ENCODE assay signal across 11 cellular contexts in genomic region chr22:40452730-40453487, GRCh38.
A peak's percentile ranks its signal among the peaks of the same experiment; 100 is the strongest.
DNase-seq lines count a peak whose midpoint lies in the region; FAIRE-seq and TF ChIP-seq lines count a peak whose summit lies in the region.
"Had no signal": no experiment of that assay in that cellular context is flagged by ENCODE, and none has a peak within 500 bp of the region (broad histone marks: within the 10 kb centered on the region; RNA-seq: fewer than 3 reads in every experiment).

No MANE protein-coding gene starts in this region.

- peak overlapping the region; percentile 7 for H3K27ac Mint-ChIP-seq in T-helper 2 cell treated with Interferon-gamma antibody and Interleukin-4, amounts not matched to agents 5 μg/mL and 100 μg/mL, for 36 hours

- no peaks in the 10 kb centered on the region for H3K9me3 Mint-ChIP-seq in T-helper 2 cell treated with Interferon-gamma antibody and Interleukin-4, amounts not matched to agents 5 μg/mL and 100 μg/mL, for 36 hours

- no peak for DNase-seq in T-helper 2 cell treated with Interferon-gamma antibody and Interleukin-4, amounts not matched to agents 5 μg/mL and 100 μg/mL, for 36 hours (ENCODE audit: low spot score)
- DNase-seq in T-helper 2 cell (no peak), NCI-H345 (lab: John Stamatoyannopoulos, UW) (peak; percentile 24), fibroblast of villous mesenchyme (ENCODE audit: low read depth) (peak; percentile 82), renal cortical epithelial cell (ENCODE audit: low read depth) (peak; percentile 44), posterior cingulate gyrus (no peak), frontal cortex (ENCODE audit: low spot score in 2 of 2) (no peak), T-helper 9 cell (no peak)
- DNase-seq: activated T-cell treated with anti-CD3 and anti-CD28 coated beads for 4 hours; stimulated activated CD4-positive, alpha-beta T cell treated with anti-CD3 and anti-CD28 coated beads, Interleukin-4, amount 100 ng/mL, for 4 hours had no signal

- peaks cover 49% of the 10 kb centered on the region for H3K4me1 Mint-ChIP-seq in T-helper 2 cell treated with Interferon-gamma antibody and Interleukin-4, amounts not matched to agents 5 μg/mL and 100 μg/mL, for 36 hours (ENCODE audit: low read depth)

- TF ChIP-seq CTCF in fibroblast of villous mesenchyme (IDR thresholded peaks at IDR 0.05; ENCODE audit: insufficient read depth, low read depth, low read length): no peak

- no peak for FAIRE-seq in frontal cortex (lab: Jason Lieb, UNC)

- H3K36me3 Mint-ChIP-seq in T-helper 2 cell treated with Interferon-gamma antibody and Interleukin-4, amounts not matched to agents 5 μg/mL and 100 μg/mL, for 36 hours (ENCODE audit: low read depth): peaks cover 30% of the 10 kb centered on the region

- H3K4me3 Mint-ChIP-seq in T-helper 2 cell treated with Interferon-gamma antibody and Interleukin-4, amounts not matched to agents 5 μg/mL and 100 μg/mL, for 36 hours: no peak overlapping the region

- no peak overlapping the region for H3K4me3 ChIP-seq in fibroblast of villous mesenchyme (ENCODE audit: low read depth, low read length)
- H3K4me3 ChIP-seq: tibial nerve had no signal

- no peaks in the 10 kb centered on the region for H3K27me3 Mint-ChIP-seq in T-helper 2 cell treated with Interferon-gamma antibody and Interleukin-4, amounts not matched to agents 5 μg/mL and 100 μg/mL, for 36 hours (ENCODE audit: low read depth)

- intact Hi-C loops in posterior cingulate gyrus (cut with DNase I): no loop called here

Comparison
In these comparisons a context has a peak if more than half of its experiments do, and no peak if none do; other contexts are left out.
1. DNase-seq: peak in NCI-H345 (single experiment), fibroblast of villous mesenchyme (single experiment) and renal cortical epithelial cell (single experiment); none in T-helper 2 cell treated with Interferon-gamma antibody and Interleukin-4, amounts not matched to agents 5 μg/mL and 100 μg/mL, for 36 hours (single experiment), T-helper 2 cell (0 of 5), posterior cingulate gyrus (0 of 10), frontal cortex (0 of 2) and T-helper 9 cell (single experiment).